Comparison of ENCODE assay signal across 20 cellular contexts in genomic region chr21:31909153-31909771, GRCh38. TPM values are rescaled to one million over a fixed set of nuclear protein-coding genes. Genes with fewer than 3 reads are reported as not detected.
A peak's percentile ranks its signal among the peaks of the same experiment; 100 is the strongest.
DNase-seq lines count a peak whose midpoint lies in the region; ATAC-seq and TF ChIP-seq lines count a peak whose summit lies in the region.
"Had no signal": no experiment of that assay in that cellular context is flagged by ENCODE, and none has a peak within 500 bp of the region (broad histone marks: within the 10 kb centered on the region; RNA-seq: fewer than 3 reads in every experiment).

No MANE protein-coding gene starts in this region.

- no peak overlapping the region for H2AK9ac ChIP-seq in IMR-90 (replicated peaks; ENCODE audit: low read depth, low read length, poor library complexity)

- H3K27ac Mint-ChIP-seq in activated naive CD8-positive, alpha-beta T cell treated with anti-CD3 and anti-CD28 coated beads, Interleukin-2, amount 50 U/mL, for 24 hours, result no peak overlapping the region
- H3K27ac Mint-ChIP-seq: activated CD4-positive, alpha-beta memory T cell treated with anti-CD3 and anti-CD28 coated beads for 36 hours; activated naive CD8-positive, alpha-beta T cell treated with anti-CD3 and anti-CD28 coated beads, Interleukin-2, amount 10 ng/mL, durations not matched to agents 7 days and 5 days; naive thymus-derived CD8-positive, alpha-beta T cell had no signal

- H3K4me3 Mint-ChIP-seq in activated naive CD8-positive, alpha-beta T cell treated with anti-CD3 and anti-CD28 coated beads, Interleukin-2, amount 50 U/mL, for 24 hours, result no peak overlapping the region
- H3K4me3 Mint-ChIP-seq: activated CD4-positive, alpha-beta memory T cell treated with anti-CD3 and anti-CD28 coated beads for 36 hours; activated naive CD8-positive, alpha-beta T cell treated with anti-CD3 and anti-CD28 coated beads, Interleukin-2, amount 10 ng/mL, durations not matched to agents 7 days and 5 days; naive thymus-derived CD8-positive, alpha-beta T cell had no signal

- H3K14ac ChIP-seq in IMR-90 (replicated peaks; ENCODE audit: low read depth, low read length), result 0 out of 2 replicates have a peak overlapping the region, but pooled peaks have one; percentile 0
- H3K14ac ChIP-seq in neuronal stem cell (ENCODE audit: low read length), result no peak overlapping the region

- H2BK120ac ChIP-seq in IMR-90 (ENCODE audit: low read depth, low read length) (peak overlapping the region; percentile 93), neuronal stem cell (ENCODE audit: low read depth, low read length) (no peak overlapping the region)

- H3K36me3 ChIP-seq in IMR-90 (ENCODE audit: control insufficient read depth, insufficient read depth, low read length), result no peaks in the 10 kb centered on the region
- H3K36me3 ChIP-seq in hepatocyte (replicated peaks; ENCODE audit: insufficient read depth, low read depth), result no peaks in the 10 kb centered on the region
- peaks cover 0 to 20% of the 10 kb centered on the region in 2 donors for H3K36me3 ChIP-seq in neuronal stem cell (replicated peaks in 1 of 2; ENCODE audit: control insufficient read depth in 2 of 2, insufficient read depth in 2 of 2, low read length in 2 of 2)
- H3K36me3 ChIP-seq in left ventricle myocardium inferior, result no peaks in the 10 kb centered on the region
- no peaks in the 10 kb centered on the region for H3K36me3 ChIP-seq in left lung
- H3K36me3 ChIP-seq: lower lobe of right lung had no signal

- no TSS peak for BruUV-seq in IMR-90 (replicated peaks; lab: Mats Ljungman, UMichigan)

- H3K18ac ChIP-seq in IMR-90 (ENCODE audit: low read depth, low read length) (peak overlapping the region; percentile 37), neuronal stem cell (ENCODE audit: low read length) (no peak overlapping the region)

- no peak for TF ChIP-seq RAD21 in IMR-90 (IDR thresholded peaks at IDR 0.05; ENCODE audit: low read length)

- no peaks in the 10 kb centered on the region for H3K9me3 Mint-ChIP-seq in activated naive CD8-positive, alpha-beta T cell treated with anti-CD3 and anti-CD28 coated beads, Interleukin-2, amount 50 U/mL, for 24 hours
- H3K9me3 Mint-ChIP-seq: activated CD4-positive, alpha-beta memory T cell treated with anti-CD3 and anti-CD28 coated beads for 36 hours; activated naive CD8-positive, alpha-beta T cell treated with anti-CD3 and anti-CD28 coated beads, Interleukin-2, amount 10 ng/mL, durations not matched to agents 7 days and 5 days; naive thymus-derived CD8-positive, alpha-beta T cell had no signal

- CTCF ChIA-PET in IMR-90 (lab: Yijun Ruan, JAX), result no interaction called here

- no peak overlapping the region for H2AFZ ChIP-seq in IMR-90 (replicated peaks; ENCODE audit: low read length, poor library complexity)
- peak overlapping the region; percentile 21 for H2AFZ ChIP-seq in hepatocyte
- peak overlapping the region; percentile 45 for H2AFZ ChIP-seq in neuronal stem cell (ENCODE audit: low read length)
- H2AFZ ChIP-seq: PC-9 had no signal

- no peaks in the 10 kb centered on the region for H3K9me2 ChIP-seq in hepatocyte (replicated peaks; ENCODE audit: insufficient read depth)

- peaks cover 19% of the 10 kb centered on the region for H3K9me1 ChIP-seq in IMR-90 (ENCODE audit: insufficient read depth, low read length)

- H2BK5ac ChIP-seq in IMR-90 (ENCODE audit: low read depth, low read length, poor library complexity, severe bottlenecking) (no peak overlapping the region), neuronal stem cell (ENCODE audit: low read length) (no peak overlapping the region)

- H3K23ac ChIP-seq in IMR-90 (ENCODE audit: low read depth, low read length) (0 out of 2 replicates have a peak overlapping the region, but pooled peaks have one; percentile 13), neuronal stem cell (ENCODE audit: low read depth, low read length, poor library complexity) (no peak overlapping the region)

- no peaks in the 10 kb centered on the region for H3K4me1 Mint-ChIP-seq in activated naive CD8-positive, alpha-beta T cell treated with anti-CD3 and anti-CD28 coated beads, Interleukin-2, amount 50 U/mL, for 24 hours
- H3K4me1 Mint-ChIP-seq: activated naive CD8-positive, alpha-beta T cell treated with anti-CD3 and anti-CD28 coated beads, Interleukin-2, amount 10 ng/mL, durations not matched to agents 7 days and 5 days had no signal

- H3K4me3 ChIP-seq in IMR-90 (ENCODE audit: insufficient read depth, low read depth, low read length) (no peak overlapping the region), hepatocyte (no peak overlapping the region), neuronal stem cell (ENCODE audit: low read length in 2 of 2) (peak overlapping the region in 1 of 2 donors; percentile 11), left ventricle myocardium inferior (no peak overlapping the region), left lung (no peak overlapping the region)
- H3K4me3 ChIP-seq: lower lobe of right lung, PC-9 had no signal

- peaks cover 72% of the 10 kb centered on the region for H3K79me2 ChIP-seq in hepatocyte

- intact Hi-C loops in IMR-90 (cut with micrococcal nuclease), result loop anchor here (2.0 kb wide), 1 partner anchor 36 kb away; no protein-coding TSS in a partner anchor
- intact Hi-C loops in left ventricle myocardium inferior (cut with micrococcal nuclease), result no loop called here
- intact Hi-C loops in left lung (cut with DNase I), result no loop called here

- H3K27ac ChIP-seq in IMR-90 (ENCODE audit: insufficient read depth, low read length), result peak overlapping the region; percentile 7; the same call in 1 of the 2 replicates
- H3K27ac ChIP-seq in hepatocyte, result peak overlapping the region; percentile 33
- peak overlapping the region; percentile 86 for H3K27ac ChIP-seq in neuronal stem cell (replicated peaks; ENCODE audit: low read length)
- no peak overlapping the region for H3K27ac ChIP-seq in left ventricle myocardium inferior (replicated peaks)
- H3K27ac ChIP-seq in left lung, result no peak overlapping the region
- H3K27ac ChIP-seq: lower lobe of right lung, PC-9 had no signal

- H3K4me2 ChIP-seq in IMR-90 (ENCODE audit: low read depth, low read length), result peak overlapping the region; percentile 15; the same call in 1 of the 2 replicates
- peak overlapping the region; percentile 69 for H3K4me2 ChIP-seq in hepatocyte
- peak overlapping the region; percentile 28 for H3K4me2 ChIP-seq in neuronal stem cell (ENCODE audit: insufficient read depth, low read length, poor library complexity, severe bottlenecking)
- H3K4me2 ChIP-seq: PC-9 had no signal

- in situ Hi-C loops in IMR-90 (cut with MboI; ENCODE audit: low sequenced_read_pairs), result no loop called here

- peak overlapping the region; percentile 40; the same call in 1 of the 2 replicates for H4K5ac ChIP-seq in IMR-90 (ENCODE audit: low read depth, low read length)

- H3K27me3 ChIP-seq in IMR-90 (ENCODE audit: control insufficient read depth, insufficient read depth, low read length) (no peaks in the 10 kb centered on the region), hepatocyte (no peaks in the 10 kb centered on the region), neuronal stem cell (ENCODE audit: control insufficient read depth in 3 of 3, insufficient read depth in 3 of 3, low read depth in 1 of 3, low read length in 3 of 3) (no peaks in the 10 kb centered on the region), left ventricle myocardium inferior (ENCODE audit: low read depth) (peaks cover 84% of the 10 kb centered on the region), left lung (peaks cover 0 to 30% of the 10 kb centered on the region in 2 donors)

- H2BK12ac ChIP-seq in neuronal stem cell (ENCODE audit: low read length), result no peak overlapping the region

- DNase-seq in ELF-1 (ENCODE audit: low read depth, low spot score) (peak; percentile 66), IMR-90 (peak; percentile 17), hepatocyte (ENCODE audit: low spot score) (peak; percentile 41), neuronal stem cell (ENCODE audit: low spot score) (peak; percentile 59), T1000 (lab: John Stamatoyannopoulos, UW) (no peak), left ventricle myocardium inferior (no peak), left lung (no peak)
- no peak for DNase-seq in activated naive CD8-positive, alpha-beta T cell treated with anti-CD3 and anti-CD28 coated beads, Interleukin-2, amount 50 U/mL, for 24 hours
- DNase-seq: activated CD4-positive, alpha-beta memory T cell treated with anti-CD3 and anti-CD28 coated beads for 36 hours; activated naive CD8-positive, alpha-beta T cell treated with anti-CD3 and anti-CD28 coated beads, Interleukin-2, amount 10 ng/mL, durations not matched to agents 7 days and 5 days; activated T-cell treated with anti-CD3 and anti-CD28 coated beads, Interleukin-2, amount 50 U/mL, for 48 hours; central memory CD4-positive, alpha-beta T cell; GF-D8; GOT3; lower lobe of right lung; naive thymus-derived CD8-positive, alpha-beta T cell; NCI-H2029 treated with DMSO at 0.1 percent for 48 hours; PC-9; stimulated activated CD4-positive, alpha-beta T cell treated with anti-CD3 and anti-CD28 coated beads, Interleukin-2, amount 100 ng/mL, for 48 hours; substantia nigra had no signal

- H3K79me1 ChIP-seq in IMR-90 (ENCODE audit: low read depth in 1 of 2, low read length in 2 of 2) (peaks cover 9 to 44% of the 10 kb centered on the region in 2 experiments; a peak in 3 of 4 replicates), neuronal stem cell (ENCODE audit: low read depth, low read length) (peaks cover 9% of the 10 kb centered on the region)

- TF ChIP-seq CTCF in IMR-90 (conservative IDR thresholded peaks at IDR 0.05; ENCODE audit: low read depth, low read length), result no peak
- TF ChIP-seq CTCF in hepatocyte (IDR thresholded peaks at IDR 0.05; ENCODE audit: poor library complexity), result no peak
- no peak for TF ChIP-seq CTCF in left ventricle myocardium inferior (IDR thresholded peaks at IDR 0.05; ENCODE audit: borderline replicate concordance)
- no peak for TF ChIP-seq CTCF in left lung (IDR thresholded peaks at IDR 0.05)

- H3K9me3 ChIP-seq in IMR-90 (ENCODE audit: control insufficient read depth, insufficient read depth, low read length) (no peaks in the 10 kb centered on the region), hepatocyte (ENCODE audit: low read depth) (no peaks in the 10 kb centered on the region), neuronal stem cell (replicated peaks in 1 of 2; ENCODE audit: control insufficient read depth in 2 of 2, insufficient read depth in 1 of 2, low read depth in 1 of 2, low read length in 2 of 2) (peaks cover 5 to 22% of the 10 kb centered on the region in 2 donors), left ventricle myocardium inferior (replicated peaks) (no peaks in the 10 kb centered on the region), left lung (no peaks in the 10 kb centered on the region)
- H3K9me3 ChIP-seq: lower lobe of right lung had no signal

- H3K4me1 ChIP-seq in IMR-90 (ENCODE audit: control insufficient read depth, insufficient read depth, low read length) (peaks cover 36% of the 10 kb centered on the region), hepatocyte (ENCODE audit: insufficient read depth) (peaks cover 20% of the 10 kb centered on the region), neuronal stem cell (ENCODE audit: control insufficient read depth in 2 of 2, insufficient read depth in 1 of 2, low read depth in 1 of 2, low read length in 2 of 2) (peaks cover 28% of the 10 kb centered on the region in 2 donors), left ventricle myocardium inferior (no peaks in the 10 kb centered on the region), left lung (no peaks in the 10 kb centered on the region)
- H3K4me1 ChIP-seq: lower lobe of right lung had no signal

- no peak overlapping the region for H3K56ac ChIP-seq in IMR-90 (ENCODE audit: extremely low read depth, insufficient read depth, low read length)

- ATAC-seq in IMR-90 (ENCODE audit: low read depth) (0 out of 2 replicates have a peak, but pooled peaks have one; percentile 4), left lung (no peak)
- ATAC-seq in activated naive CD8-positive, alpha-beta T cell treated with anti-CD3 and anti-CD28 coated beads, Interleukin-2, amount 50 U/mL, for 24 hours, result no peak
- ATAC-seq: lower lobe of right lung; naive thymus-derived CD8-positive, alpha-beta T cell had no signal

- H4K20me1 ChIP-seq in IMR-90 (ENCODE audit: insufficient read depth, low read length), result no peaks in the 10 kb centered on the region
- no peaks in the 10 kb centered on the region for H4K20me1 ChIP-seq in hepatocyte (ENCODE audit: insufficient read depth, poor library complexity, severe bottlenecking)

- POLR2A ChIA-PET in IMR-90 (lab: Charles Lee; ENCODE audit: unreplicated experiment), result no interaction called here

- H3K36me3 Mint-ChIP-seq in activated naive CD8-positive, alpha-beta T cell treated with anti-CD3 and anti-CD28 coated beads, Interleukin-2, amount 50 U/mL, for 24 hours (ENCODE audit: low read depth), result no peaks in the 10 kb centered on the region
- H3K36me3 Mint-ChIP-seq: activated CD4-positive, alpha-beta memory T cell treated with anti-CD3 and anti-CD28 coated beads for 36 hours; activated naive CD8-positive, alpha-beta T cell treated with anti-CD3 and anti-CD28 coated beads, Interleukin-2, amount 10 ng/mL, durations not matched to agents 7 days and 5 days had no signal

- H4K8ac ChIP-seq in IMR-90 (ENCODE audit: low read depth in 2 of 2, low read length in 2 of 2) (peak overlapping the region; percentile 36 to 50; a peak in 2 of 4 replicates), neuronal stem cell (ENCODE audit: low read depth, low read length) (no peak overlapping the region)

- dilution Hi-C loops in IMR-90 (cut with HindIII; ENCODE audit: low sequenced_read_pairs, unreplicated experiment), result no loop called here

- 80% methylated on average over 1 of the region's 11 CpGs; no CpG with 5 or more reads in 1 of the 2 experiments for WGBS in IMR-90 (ENCODE audit: extremely low coverage in 2 of 2, insufficient read length in 1 of 2), 2 experiments
- 23% methylated on average over 11 of the region's 11 CpGs for WGBS in hepatocyte (ENCODE audit: low lambda C conversion rate, missing lambda C conversion rate)
- no CpG with 5 or more reads among the region's 11 CpGs for WGBS in neuronal stem cell (ENCODE audit: extremely low coverage in 2 of 2, insufficient read length in 2 of 2, insufficient replicate concordance in 1 of 2), 2 donors

- H2AK5ac ChIP-seq in IMR-90 (ENCODE audit: low read depth, low read length), result peak overlapping the region; percentile 47; the same call in 1 of the 2 replicates
- H2AK5ac ChIP-seq in neuronal stem cell (ENCODE audit: low read depth, low read length), result no peak overlapping the region

- H3K9ac ChIP-seq in IMR-90 (ENCODE audit: low read depth, low read length) (no peak overlapping the region), neuronal stem cell (ENCODE audit: low read depth, low read length, poor library complexity) (no peak overlapping the region)

- peaks cover 16% of the 10 kb centered on the region for H3K27me3 Mint-ChIP-seq in activated naive CD8-positive, alpha-beta T cell treated with anti-CD3 and anti-CD28 coated beads, Interleukin-2, amount 50 U/mL, for 24 hours

- peak overlapping the region; percentile 48; the same call in 1 of the 2 replicates for H4K91ac ChIP-seq in IMR-90 (ENCODE audit: insufficient read depth, low read depth, low read length)
- H4K91ac ChIP-seq in neuronal stem cell (ENCODE audit: low read depth, low read length, poor library complexity), result no peak overlapping the region

- no peak for TF ChIP-seq POLR2A in IMR-90 (IDR thresholded peaks at IDR 0.05; ENCODE audit: low read depth, low read length)

- H2BK15ac ChIP-seq in IMR-90 (ENCODE audit: low read depth, low read length) (peak overlapping the region; percentile 29; the same call in 1 of the 3 replicates), neuronal stem cell (ENCODE audit: low read length) (no peak overlapping the region)

- peak overlapping the region; percentile 31 for H3K4ac ChIP-seq in IMR-90 (ENCODE audit: low read depth, low read length)
- H3K4ac ChIP-seq in neuronal stem cell (ENCODE audit: low read length), result no peak overlapping the region

- H2BK20ac ChIP-seq in IMR-90 (ENCODE audit: low read depth, low read length), result peak overlapping the region; percentile 17; the same call in 1 of the 2 replicates

RNA-seq across cellular contexts. Expression of gene HUNK, which starts 36.4 kb away (rescaled TPM):
- total RNA-seq in IMR-90 (2012; rRNA removed) (1.1 and 2.0 TPM in 2 replicates), hepatocyte (4.4 and 7.1 TPM in 2 replicates), left ventricle myocardium inferior (0.44 TPM), left lung (1 to 10 TPM; 2.9 to 6.1 TPM)
- polyA plus RNA-seq in IMR-90 (2012; rRNA removed) (1.0 and 1.3 TPM in 2 replicates), hepatocyte (7.3 and 10.8 TPM in 2 replicates)
- 0.58 and 0.60 TPM in 2 replicates for polyA plus RNA-seq in IMR-90 (2012; cell fraction: cytosol; rRNA removed)
- polyA plus RNA-seq in IMR-90 (2012; cell fraction: nucleus; rRNA removed; ENCODE audit: low replicate concordance), result 0.52 and 0.96 TPM in 2 replicates
- 5.4 TPM for polyA plus RNA-seq in neuronal stem cell (2013, experiment 1 of 2)
- 5.4 TPM for polyA plus RNA-seq in neuronal stem cell (2013, experiment 2 of 2)
- total RNA-seq: PC-9 had no signal

Comparison
In these comparisons a context has a peak if more than half of its experiments do, and no peak if none do; other contexts are left out.
1. DNase-seq: peak in ELF-1 (single experiment), IMR-90 (single experiment), hepatocyte (single experiment) and neuronal stem cell (single experiment); none in activated naive CD8-positive, alpha-beta T cell treated with anti-CD3 and anti-CD28 coated beads, Interleukin-2, amount 50 U/mL, for 24 hours (single experiment), T1000 (single experiment), left ventricle myocardium inferior (single experiment) and left lung (0 of 2).
2. H3K27ac ChIP-seq: peak in IMR-90 (single experiment), hepatocyte (single experiment) and neuronal stem cell (single experiment); none in left ventricle myocardium inferior (single experiment) and left lung (0 of 2).
3. H3K4me2 ChIP-seq: peak in every context shown above with its lines; median percentile 69 in hepatocyte; 28 in neuronal stem cell; 15 in IMR-90.